22 cellular contexts compared by ENCODE assay signal in the genomic region with DNA sequence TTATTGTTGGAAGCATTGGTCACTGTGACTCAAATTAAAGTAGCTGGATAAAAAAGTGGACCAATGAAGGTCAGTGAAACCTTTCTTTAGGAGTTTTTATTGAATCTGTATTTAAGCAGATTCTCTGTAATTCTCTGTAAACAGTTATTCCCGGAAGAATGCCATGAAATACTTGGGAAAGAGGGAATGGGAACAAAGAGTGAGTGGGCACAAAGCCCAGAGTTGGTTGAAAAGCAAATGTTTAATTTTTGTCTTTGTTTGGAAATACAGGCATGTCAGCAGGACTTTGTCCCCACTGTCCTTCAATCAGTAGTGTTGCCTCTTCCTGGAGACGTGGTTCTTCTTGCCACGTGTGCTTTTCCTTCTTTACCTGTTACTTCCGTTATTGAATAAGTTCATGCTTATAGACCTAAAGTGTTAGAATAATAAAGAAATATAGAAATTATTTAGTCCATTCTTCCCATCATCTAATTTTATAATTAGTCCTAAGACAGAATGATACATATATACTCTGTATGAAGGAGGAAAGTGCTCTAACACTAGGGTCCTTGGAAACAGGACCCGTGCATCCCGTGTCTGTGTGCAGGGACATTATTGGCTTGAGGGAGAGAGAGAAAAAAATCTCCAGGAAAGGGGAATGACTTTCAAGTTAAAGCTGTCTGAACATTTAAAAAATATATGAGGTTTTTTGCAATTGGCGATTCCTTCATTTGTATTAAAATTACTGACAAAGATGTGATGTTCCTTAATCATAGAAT. TPM values are rescaled to one million over a fixed set of nuclear protein-coding genes. Genes with fewer than 3 reads are reported as not detected.
DNase-seq lines count a peak whose midpoint lies in the region; ATAC-seq, FAIRE-seq and TF ChIP-seq lines count a peak whose summit lies in the region.
"Had no signal": no experiment of that assay in that cellular context is flagged by ENCODE, and none has a peak within 500 bp of the region (broad histone marks: within the 10 kb centered on the region; RNA-seq: fewer than 3 reads in every experiment).

No MANE protein-coding gene starts in this region.

- no peaks in the 10 kb centered on the region for H3K9me3 ChIP-seq in colonic mucosa
- no peaks in the 10 kb centered on the region for H3K9me3 ChIP-seq in mucosa of descending colon
- H3K9me3 ChIP-seq in thoracic aorta, result no peaks in the 10 kb centered on the region
- H3K9me3 ChIP-seq: BLaER1 had no signal

- H3K36me3 Mint-ChIP-seq in GM23338 (ENCODE audit: low read depth), result peaks cover 10% of the 10 kb centered on the region
- H3K36me3 Mint-ChIP-seq: neural progenitor cell had no signal

- no peak overlapping the region for H3K4me2 ChIP-seq in GM23338
- H3K4me2 ChIP-seq: BLaER1, neural progenitor cell had no signal

- H3K9ac ChIP-seq in colonic mucosa (ENCODE audit: low read depth in 2 of 2, low read length in 2 of 2), result peak overlapping the region in 1 of 2 donors; percentile 75
- H3K9ac ChIP-seq: BLaER1, neural progenitor cell had no signal

- H3K4me3 ChIP-seq in colonic mucosa, result no peak overlapping the region
- no peak overlapping the region for H3K4me3 ChIP-seq in mucosa of descending colon
- peak overlapping the region; percentile 86 for H3K4me3 ChIP-seq in thoracic aorta
- H3K4me3 ChIP-seq in GM23338, result no peak overlapping the region
- H3K4me3 ChIP-seq: BLaER1, neural progenitor cell had no signal

- H3K27me3 ChIP-seq in colonic mucosa (no peaks in the 10 kb centered on the region), thoracic aorta (replicated peaks; ENCODE audit: insufficient read depth) (no peaks in the 10 kb centered on the region), GM23338 (ENCODE audit: insufficient read depth) (no peaks in the 10 kb centered on the region)
- H3K27me3 ChIP-seq: BLaER1 had no signal

- no peaks in the 10 kb centered on the region for H4K20me1 ChIP-seq in GM23338 (replicated peaks; ENCODE audit: insufficient read depth)
- H4K20me1 ChIP-seq: BLaER1 had no signal

- no peaks in the 10 kb centered on the region for H3K79me2 ChIP-seq in GM23338 (replicated peaks; ENCODE audit: insufficient read depth)

- intact Hi-C loops in colonic mucosa (cut with DNase I) (loop anchor here (10.0 kb wide), 2 partner anchors 222 to 272 kb away; a partner anchor contains a TSS), mucosa of descending colon (cut with DNase I, micrococcal nuclease) (loop anchor here in 1 of 2 donors (10.0 kb wide), 2 partner anchors 352 to 418 kb away; a partner anchor contains a TSS)

- H3K27ac ChIP-seq in colonic mucosa, result peak overlapping the region; percentile 100
- H3K27ac ChIP-seq in thoracic aorta, result no peak overlapping the region
- no peak overlapping the region for H3K27ac ChIP-seq in GM23338 (ENCODE audit: low read depth)
- H3K27ac ChIP-seq: BLaER1, neural progenitor cell had no signal

- no peak for FAIRE-seq in GM12892 (lab: Jason Lieb, UNC)

- TF ChIP-seq CTCF in colonic mucosa (IDR thresholded peaks at IDR 0.05) (no peak), mucosa of descending colon (IDR thresholded peaks at IDR 0.05) (no peak), thoracic aorta (IDR thresholded peaks at IDR 0.05) (no peak), GM23338 (conservative IDR thresholded peaks at IDR 0.05; ENCODE audit: low read depth in 2 of 2) (no peak)

- no peak for TF ChIP-seq POLR2A in GM12892 (IDR thresholded peaks at IDR 0.05; ENCODE audit: low read depth, low read length)
- no peak for TF ChIP-seq POLR2A in GM18505 (IDR thresholded peaks at IDR 0.05; ENCODE audit: borderline replicate concordance, extremely low read depth, insufficient read depth, insufficient read length)

- H3K4me1 Mint-ChIP-seq in GM23338, result peaks cover 19% of the 10 kb centered on the region

- no peaks in the 10 kb centered on the region for H3K9me2 ChIP-seq in GM23338 (ENCODE audit: insufficient read depth)

- H3K9me3 Mint-ChIP-seq in GM23338, result no peaks in the 10 kb centered on the region; the same call in 2 of the 3 replicates
- H3K9me3 Mint-ChIP-seq: activated T-cell treated with anti-CD3 and anti-CD28 coated beads, Interleukin-2, amount 50 U/mL, for 72 hours; HFFc6 had no signal

- no peak overlapping the region for H2AFZ ChIP-seq in GM23338
- H2AFZ ChIP-seq: neural progenitor cell had no signal

- H3K4me3 Mint-ChIP-seq in GM23338, result no peak overlapping the region; the same call in 2 of the 3 replicates
- H3K4me3 Mint-ChIP-seq: activated T-cell treated with anti-CD3 and anti-CD28 coated beads, Interleukin-2, amount 50 U/mL, for 72 hours; HFFc6 had no signal

- H3K27ac Mint-ChIP-seq in GM23338, result no peak overlapping the region
- H3K27ac Mint-ChIP-seq: activated T-cell treated with anti-CD3 and anti-CD28 coated beads, Interleukin-2, amount 50 U/mL, for 72 hours; HFFc6; neural progenitor cell had no signal

- ATAC-seq in mucosa of descending colon, result peak; percentile 20
- no peak for ATAC-seq in thoracic aorta (ENCODE audit: insufficient number of reproducible peaks, low FRiP score, low read depth)
- ATAC-seq in GM23338, result no peak
- ATAC-seq in GM18505 (IDR thresholded peaks at IDR 0.05; ENCODE audit: unreplicated experiment), result no peak
- no peak for ATAC-seq in GM19328 (IDR thresholded peaks at IDR 0.05; ENCODE audit: unreplicated experiment)
- ATAC-seq: activated T-cell treated with anti-CD3 and anti-CD28 coated beads, Interleukin-2, amount 50 U/mL, for 72 hours; left ventricle myocardium superior; stimulated activated naive CD8-positive, alpha-beta T cell treated with anti-CD3 and anti-CD28 coated beads, Interleukin-15, Interleukin-2, amounts not matched to agents 100 U/mL and 50 U/mL, for 24 hours had no signal

- peaks cover 4% of the 10 kb centered on the region for H3K4me1 ChIP-seq in colonic mucosa
- H3K4me1 ChIP-seq in mucosa of descending colon (ENCODE audit: low read depth), result peaks cover 49% of the 10 kb centered on the region
- peaks cover 13 to 29% of the 10 kb centered on the region in 2 donors for H3K4me1 ChIP-seq in thoracic aorta (ENCODE audit: control insufficient read depth in 1 of 2, low read depth in 2 of 2)
- no peaks in the 10 kb centered on the region; the same call in 1 of the 2 replicates for H3K4me1 ChIP-seq in GM23338 (ENCODE audit: insufficient read depth)
- H3K4me1 ChIP-seq: neural progenitor cell had no signal

- H3K36me3 ChIP-seq in colonic mucosa (no peaks in the 10 kb centered on the region), mucosa of descending colon (ENCODE audit: low read depth) (no peaks in the 10 kb centered on the region), thoracic aorta (no peaks in the 10 kb centered on the region), GM23338 (ENCODE audit: insufficient read depth) (no peaks in the 10 kb centered on the region)
- H3K36me3 ChIP-seq: BLaER1, neural progenitor cell had no signal

- peak; percentile 12 for DNase-seq in HT-29 (ENCODE audit: low spot score)
- peak; percentile 82 for DNase-seq in colonic mucosa
- DNase-seq in mucosa of descending colon, result peak in 1 of 3 donors; percentile 84
- DNase-seq in thoracic aorta (ENCODE audit: low spot score), result no peak
- no peak for DNase-seq in GM23338 (ENCODE audit: low spot score)
- no peak for DNase-seq in GM12892 (ENCODE audit: insufficient read length)
- DNase-seq: activated T-cell treated with anti-CD3 and anti-CD28 coated beads, Interleukin-2, amount 50 U/mL, for 72 hours; amygdala; HFFc6; NCI-H2029; NCI-H82; SIG-M5; stimulated activated naive CD8-positive, alpha-beta T cell treated with anti-CD3 and anti-CD28 coated beads, Interleukin-15, Interleukin-2, amounts not matched to agents 100 U/mL and 50 U/mL, for 24 hours; T-helper 9 cell had no signal

- H3K27me3 Mint-ChIP-seq in GM23338 (ENCODE audit: insufficient read depth, low read depth, poor library complexity), result peaks cover 5% of the 10 kb centered on the region

- H3F3A ChIP-seq in GM23338 (replicated peaks; ENCODE audit: low read depth), result peaks cover 3% of the 10 kb centered on the region; the same call in 1 of the 2 replicates

TF ChIP-seq in GM23338, 12 proteins besides CTCF, POLR2A, EP300 and RAD21 (continues in another document):
- no peak for TF ChIP-seq STAT1 (IDR thresholded peaks at IDR 0.05; ENCODE audit: unreplicated experiment)
- no peak for TF ChIP-seq ZNF114 (CRISPR knock-in tag; IDR thresholded peaks at IDR 0.05)
- TF ChIP-seq ZNF331 (CRISPR knock-in tag; IDR thresholded peaks at IDR 0.05; ENCODE audit: low read depth), result no peak
- TF ChIP-seq, protein P1, sequence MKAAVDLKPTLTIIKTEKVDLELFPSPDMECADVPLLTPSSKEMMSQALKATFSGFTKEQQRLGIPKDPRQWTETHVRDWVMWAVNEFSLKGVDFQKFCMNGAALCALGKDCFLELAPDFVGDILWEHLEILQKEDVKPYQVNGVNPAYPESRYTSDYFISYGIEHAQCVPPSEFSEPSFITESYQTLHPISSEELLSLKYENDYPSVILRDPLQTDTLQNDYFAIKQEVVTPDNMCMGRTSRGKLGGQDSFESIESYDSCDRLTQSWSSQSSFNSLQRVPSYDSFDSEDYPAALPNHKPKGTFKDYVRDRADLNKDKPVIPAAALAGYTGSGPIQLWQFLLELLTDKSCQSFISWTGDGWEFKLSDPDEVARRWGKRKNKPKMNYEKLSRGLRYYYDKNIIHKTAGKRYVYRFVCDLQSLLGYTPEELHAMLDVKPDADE (IDR thresholded peaks at IDR 0.05), result no peak

RNA-seq across cellular contexts. Expression of a gene that starts 2.0 kb away (rescaled TPM):
- total RNA-seq in HT-29 (2014; rRNA removed; shearing (Covaris generic)), result 0.57 and 4.0 TPM in 2 replicates
- total RNA-seq in colonic mucosa, result 10 to 100 TPM; 50.0 to 73.6 TPM
- total RNA-seq in mucosa of descending colon, result 10 to 100 TPM; 25.0 to 50.1 (median 41.0) TPM
- total RNA-seq in thoracic aorta, result 10 to 100 TPM; 13.5 to 15.7 TPM
- total RNA-seq in GM23338 (2014; rRNA removed; shearing (Covaris generic)), result 2.3 and 5.1 TPM in 2 replicates
- 3.7 and 5.0 TPM in 2 replicates for polyA plus RNA-seq in GM23338 (2016; fragmentation: Nextera tagmentation; extraction: Ambion mirVana)
- 1.2 TPM for polyA plus RNA-seq in GM12892 (2012; ENCODE audit: missing spikeins)

RNA-seq across cellular contexts. Expression of a gene that starts 2.2 kb away (rescaled TPM):
- total RNA-seq in HT-29 (2014; rRNA removed; shearing (Covaris generic)), result 6.6 and 8.7 TPM in 2 replicates
- total RNA-seq in colonic mucosa (10 to 100 TPM; 41.5 to 94.7 TPM), mucosa of descending colon (10 to 100 TPM; 35.9 to 37.4 (median 36.4) TPM), thoracic aorta (10 to 100 TPM; 45.6 to 66.4 TPM)
- 1.6 and 2.0 TPM in 2 replicates for total RNA-seq in GM23338 (2014; rRNA removed; shearing (Covaris generic))
- 0.29 and 0.45 TPM in 2 replicates for polyA plus RNA-seq in GM23338 (2016; fragmentation: Nextera tagmentation; extraction: Ambion mirVana)
- 1.8 TPM for polyA plus RNA-seq in GM12892 (2012; ENCODE audit: missing spikeins)

RNA-seq across cellular contexts. Expression of a gene that starts 45.1 kb away (rescaled TPM):
- not detected in 2 replicates for total RNA-seq in HT-29 (2014; rRNA removed; shearing (Covaris generic))
- total RNA-seq in colonic mucosa, result not detected
- total RNA-seq in mucosa of descending colon, result not detected
- total RNA-seq in thoracic aorta, result not detected
- not detected in 2 replicates for total RNA-seq in GM23338 (2014; rRNA removed; shearing (Covaris generic))
- polyA plus RNA-seq in GM23338 (2016; fragmentation: Nextera tagmentation; extraction: Ambion mirVana), result not detected in 2 replicates
- not detected for polyA plus RNA-seq in GM12892 (2012; ENCODE audit: missing spikeins)
- total RNA-seq: activated T-cell treated with anti-CD3 and anti-CD28 coated beads, Interleukin-2, amount 50 U/mL, for 72 hours; HFFc6; left ventricle myocardium superior; MCF 10A; skeletal muscle tissue had no signal
- polyA plus RNA-seq: esophagus had no signal

RNA-seq across cellular contexts. Expression of a gene that starts 59.1 kb away (rescaled TPM):
- not detected in 2 replicates for total RNA-seq in HT-29 (2014; rRNA removed; shearing (Covaris generic))
- total RNA-seq in colonic mucosa (not detected), mucosa of descending colon (not detected), thoracic aorta (not detected)
- not detected in 2 replicates for total RNA-seq in GM23338 (2014; rRNA removed; shearing (Covaris generic))
- polyA plus RNA-seq in GM23338 (2016; fragmentation: Nextera tagmentation; extraction: Ambion mirVana), result not detected in 2 replicates
- polyA plus RNA-seq in GM12892 (2012; ENCODE audit: missing spikeins), result not detected
- total RNA-seq: activated T-cell treated with anti-CD3 and anti-CD28 coated beads, Interleukin-2, amount 50 U/mL, for 72 hours; HFFc6; left ventricle myocardium superior; MCF 10A; skeletal muscle tissue had no signal
- polyA plus RNA-seq: esophagus had no signal

Comparison
In these comparisons a context has a peak if more than half of its experiments do, and no peak if none do; other contexts are left out.
1. DNase-seq: peak in HT-29 (single experiment) and colonic mucosa (single experiment); none in thoracic aorta (single experiment), GM23338 (single experiment) and GM12892 (single experiment).